Comparison of ENCODE assay signal across 18 cellular contexts in genomic region chr12:26678697-26679660, GRCh38.
DNase-seq lines count a peak whose midpoint lies in the region; ATAC-seq and TF ChIP-seq lines count a peak whose summit lies in the region.
"Had no signal": no experiment of that assay in that cellular context is flagged by ENCODE, and none has a peak within 500 bp of the region (broad histone marks: within the 10 kb centered on the region; RNA-seq: fewer than 3 reads in every experiment).

No MANE protein-coding gene starts in this region.

- no peaks in the 10 kb centered on the region for H3K9me3 Mint-ChIP-seq in activated T-helper 17 cell treated with anti-CD3 and anti-CD28 coated beads, Interleukin-2, amount 50 U/mL, for 72 hours
- H3K9me3 Mint-ChIP-seq in Calu3 (ENCODE audit: low read depth, unreplicated experiment) = no peaks in the 10 kb centered on the region
- H3K9me3 Mint-ChIP-seq: activated T-helper 2 cell treated with anti-CD3 and anti-CD28 coated beads, Interferon-gamma antibody, Interleukin-2, Interleukin-4, amounts not matched to agents 10 μg/mL and 5 μg/mL and 100 μg/mL, durations not matched to agents 14 hours and 24 hours and 36 hours; naive B cell; stimulated activated memory B cell treated with anti-CD40 and anti-IgM and Interleukin-4, amounts not matched to agents 10 μg/mL and 1 μg/mL and 100 μg/mL, for 72 hours had no signal

- BruUV-seq in Calu3 (replicated peaks; lab: Mats Ljungman, UMichigan) = no TSS peak

- CTCF ChIA-PET in Calu3 (lab: Charles Lee) = interaction anchor here (0.6 kb wide), 1 partner anchor 808 kb away, joined by 3 read pairs; no protein-coding TSS in a partner anchor

- H3K9me3 ChIP-seq in HUES48 (ENCODE audit: control insufficient read depth, insufficient read depth, low read length) = peaks cover 13% of the 10 kb centered on the region
- H3K9me3 ChIP-seq: body of pancreas, Peyer's patch, sigmoid colon, uterus had no signal

- H3K4me3 ChIP-seq in HUES48 (ENCODE audit: low read depth, low read length) = peak overlapping the region; percentile 25; the same call in 1 of the 2 replicates
- H3K4me3 ChIP-seq: body of pancreas, Peyer's patch, sigmoid colon, uterus had no signal

- H3K4me1 ChIP-seq in HUES48 (ENCODE audit: control insufficient read depth, insufficient read depth, low read length) = peaks cover 29% of the 10 kb centered on the region
- H3K4me1 ChIP-seq: body of pancreas, Peyer's patch had no signal

- peak overlapping the region; percentile 3 for H3K27ac Mint-ChIP-seq in activated T-helper 17 cell treated with anti-CD3 and anti-CD28 coated beads, Interleukin-2, amount 50 U/mL, for 72 hours
- H3K27ac Mint-ChIP-seq in Calu3 (ENCODE audit: unreplicated experiment) = no peak overlapping the region
- H3K27ac Mint-ChIP-seq: activated T-helper 2 cell treated with anti-CD3 and anti-CD28 coated beads, Interferon-gamma antibody, Interleukin-2, Interleukin-4, amounts not matched to agents 10 μg/mL and 5 μg/mL and 100 μg/mL, durations not matched to agents 14 hours and 24 hours and 36 hours; B cell; stimulated activated memory B cell treated with anti-CD40 and anti-IgM and Interleukin-4, amounts not matched to agents 10 μg/mL and 1 μg/mL and 100 μg/mL, for 72 hours had no signal

- no peak for ATAC-seq in activated T-helper 17 cell treated with anti-CD3 and anti-CD28 coated beads, Interleukin-2, amount 50 U/mL, for 72 hours (replicated peaks)
- no peak for ATAC-seq in Right ventricle myocardium inferior
- ATAC-seq: body of pancreas; stimulated activated memory B cell treated with anti-CD40 and anti-IgM and Interleukin-4, amounts not matched to agents 10 μg/mL and 1 μg/mL and 100 μg/mL, for 72 hours had no signal

- TF ChIP-seq CTCF in Calu3 (IDR thresholded peaks at IDR 0.05; ENCODE audit: unreplicated experiment) = no peak

- no peaks in the 10 kb centered on the region for H3K4me1 Mint-ChIP-seq in activated T-helper 17 cell treated with anti-CD3 and anti-CD28 coated beads, Interleukin-2, amount 50 U/mL, for 72 hours
- H3K4me1 Mint-ChIP-seq in Calu3 (ENCODE audit: low read depth, unreplicated experiment) = no peaks in the 10 kb centered on the region
- H3K4me1 Mint-ChIP-seq: B cell; naive B cell; stimulated activated memory B cell treated with anti-CD40 and anti-IgM and Interleukin-4, amounts not matched to agents 10 μg/mL and 1 μg/mL and 100 μg/mL, for 72 hours had no signal

- peak overlapping the region; percentile 4; the same call in 1 of the 2 replicates for H3K9ac ChIP-seq in HUES48 (ENCODE audit: low read depth, low read length)

- peaks cover 10% of the 10 kb centered on the region; the same call in 1 of the 2 replicates for H3K36me3 ChIP-seq in HUES48 (ENCODE audit: control insufficient read depth, insufficient read depth, low read length)
- H3K36me3 ChIP-seq: uterus had no signal

- peak overlapping the region; percentile 94 for H3K27ac ChIP-seq in HUES48 (ENCODE audit: low read depth, low read length)
- H3K27ac ChIP-seq: body of pancreas, Peyer's patch, sigmoid colon had no signal

- H3K36me3 Mint-ChIP-seq in activated T-helper 17 cell treated with anti-CD3 and anti-CD28 coated beads, Interleukin-2, amount 50 U/mL, for 72 hours (ENCODE audit: low read depth) = peaks cover 45% of the 10 kb centered on the region
- no peaks in the 10 kb centered on the region for H3K36me3 Mint-ChIP-seq in Calu3 (ENCODE audit: insufficient read depth, unreplicated experiment)

- no peaks in the 10 kb centered on the region for H3K27me3 ChIP-seq in HUES48 (ENCODE audit: control insufficient read depth, insufficient read depth, low read length)
- H3K27me3 ChIP-seq: body of pancreas, Peyer's patch, sigmoid colon, uterus had no signal

- no peak overlapping the region for H3K4me3 Mint-ChIP-seq in activated T-helper 17 cell treated with anti-CD3 and anti-CD28 coated beads, Interleukin-2, amount 50 U/mL, for 72 hours
- no peak overlapping the region for H3K4me3 Mint-ChIP-seq in Calu3 (ENCODE audit: low read depth, unreplicated experiment)
- H3K4me3 Mint-ChIP-seq: B cell; naive B cell; stimulated activated memory B cell treated with anti-CD40 and anti-IgM and Interleukin-4, amounts not matched to agents 10 μg/mL and 1 μg/mL and 100 μg/mL, for 72 hours had no signal

- peak; percentile 32 for DNase-seq in AG20443 (ENCODE audit: low spot score)
- DNase-seq in iris pigment epithelial cell (ENCODE audit: low read depth) = peak; percentile 20
- DNase-seq in NAMALWA (ENCODE audit: low spot score) = no peak
- DNase-seq in Right ventricle myocardium inferior (ENCODE audit: missing footprints) = no peak
- DNase-seq in SHP77 (lab: John Stamatoyannopoulos, UW) = no peak
- no peak for DNase-seq in Calu3
- DNase-seq: body of pancreas; kidney; naive B cell; Peyer's patch; sigmoid colon; stimulated activated CD4-positive, alpha-beta T cell treated with anti-CD3 and anti-CD28 coated beads, Interleukin-4, amount 100 ng/mL, for 4 hours; uterus had no signal

- intact Hi-C loops in Right ventricle myocardium inferior (cut with DNase I) (no loop called here), Calu3 (cut with micrococcal nuclease; ENCODE audit: unreplicated experiment) (no loop called here)

- H3K27me3 Mint-ChIP-seq in activated T-helper 17 cell treated with anti-CD3 and anti-CD28 coated beads, Interleukin-2, amount 50 U/mL, for 72 hours = no peaks in the 10 kb centered on the region
- H3K27me3 Mint-ChIP-seq in Calu3 (ENCODE audit: unreplicated experiment) = no peaks in the 10 kb centered on the region
- H3K27me3 Mint-ChIP-seq: B cell; naive B cell; stimulated activated memory B cell treated with anti-CD40 and anti-IgM and Interleukin-4, amounts not matched to agents 10 μg/mL and 1 μg/mL and 100 μg/mL, for 72 hours had no signal

Comparison
In these comparisons a context has a peak if more than half of its experiments do, and no peak if none do; other contexts are left out.
1. DNase-seq: peak in AG20443 (single experiment) and iris pigment epithelial cell (single experiment); none in NAMALWA (single experiment), Right ventricle myocardium inferior (single experiment), SHP77 (0 of 2) and Calu3 (single experiment).